8 cellular contexts compared by ENCODE assay signal in genomic region chr1:90730247-90731022, GRCh38. TPM values are rescaled to one million over a fixed set of nuclear protein-coding genes. Genes with fewer than 3 reads are reported as not detected.
A peak's percentile ranks its signal among the peaks of the same experiment; 100 is the strongest.
DNase-seq lines count a peak whose midpoint lies in the region; ATAC-seq and TF ChIP-seq lines count a peak whose summit lies in the region.

No MANE protein-coding gene starts in this region.

- peaks cover 2% of the 10 kb centered on the region; the same call in 1 of the 2 replicates for H3K4me1 ChIP-seq in H9 (ENCODE audit: insufficient read depth, low read length)
- no peaks in the 10 kb centered on the region for H3K4me1 ChIP-seq in aorta (ENCODE audit: control insufficient read depth in 1 of 2, insufficient read depth in 2 of 2, low read length in 2 of 2)

- no peaks in the 10 kb centered on the region for H3K79me2 ChIP-seq in H9 (ENCODE audit: insufficient read depth, low read length)

- H3K23me2 ChIP-seq in H9 (ENCODE audit: insufficient read length, low read depth, low read length, poor library complexity, severe bottlenecking), result peaks cover 21% of the 10 kb centered on the region

- H3K9me3 ChIP-seq in H9 (ENCODE audit: control insufficient read depth, low read depth, low read length) (no peaks in the 10 kb centered on the region), aorta (ENCODE audit: control insufficient read depth, low read length) (no peaks in the 10 kb centered on the region)

- POLR2A ChIA-PET in activated CD8-positive, alpha-beta T cell treated with anti-CD3 and anti-CD28 coated beads for 36 hours (lab: Charles Lee), result interaction anchor here (0.8 kb wide), 1 partner anchor 11 kb away, joined by 3 read pairs; no protein-coding TSS in a partner anchor

- intact Hi-C loops in activated CD8-positive, alpha-beta T cell treated with anti-CD3 and anti-CD28 coated beads for 36 hours (cut with micrococcal nuclease), result no loop called here
- intact Hi-C loops in aorta (cut with DNase I), result no loop called here

- no peak overlapping the region for H2BK12ac ChIP-seq in H9 (ENCODE audit: insufficient read length, low read depth, low read length)

- no peak overlapping the region for H4K8ac ChIP-seq in H9 (replicated peaks; ENCODE audit: insufficient read length, low read depth, low read length)

- H3K36me3 Mint-ChIP-seq in H9 (ENCODE audit: insufficient read depth in 1 of 3, low read depth in 3 of 3), result no peaks in the 10 kb centered on the region
- H3K36me3 Mint-ChIP-seq in activated CD8-positive, alpha-beta T cell treated with anti-CD3 and anti-CD28 coated beads for 36 hours (ENCODE audit: low read depth), result peaks cover 9% of the 10 kb centered on the region

- no peak for ATAC-seq in activated CD8-positive, alpha-beta T cell treated with anti-CD3 and anti-CD28 coated beads for 36 hours
- ATAC-seq in aorta (ENCODE audit: low FRiP score), result no peak
- ATAC-seq in HG03196 (IDR thresholded peaks at IDR 0.05; ENCODE audit: unreplicated experiment), result no peak
- no peak for ATAC-seq in GM21390 (IDR thresholded peaks at IDR 0.05; ENCODE audit: unreplicated experiment)

- H3K9me3 Mint-ChIP-seq in H9, result peaks cover 2 to 4% of the 10 kb centered on the region in 2 experiments; a peak in 1 of 5 replicates
- peaks cover 2% of the 10 kb centered on the region for H3K9me3 Mint-ChIP-seq in activated CD8-positive, alpha-beta T cell treated with anti-CD3 and anti-CD28 coated beads for 36 hours

- H2BK120ac ChIP-seq in H9 (ENCODE audit: low read depth, low read length, poor library complexity, severe bottlenecking), result no peak overlapping the region

- no peak overlapping the region for H3K18ac ChIP-seq in H9 (ENCODE audit: insufficient read length, low read depth, low read length)

- H3K27ac ChIP-seq in H9 (ENCODE audit: insufficient read length, low read depth, low read length) (no peak overlapping the region), aorta (ENCODE audit: low read depth in 1 of 2, low read length in 2 of 2) (no peak overlapping the region)

- H4K20me1 ChIP-seq in H9 (ENCODE audit: control insufficient read depth, insufficient read depth, insufficient read length), result no peaks in the 10 kb centered on the region

- H4K5ac ChIP-seq in H9 (ENCODE audit: insufficient read length, low read depth, low read length), result no peak overlapping the region

- H3K27ac Mint-ChIP-seq in H9, result no peak overlapping the region
- no peak overlapping the region for H3K27ac Mint-ChIP-seq in activated CD8-positive, alpha-beta T cell treated with anti-CD3 and anti-CD28 coated beads for 36 hours

- H3K14ac ChIP-seq in H9 (ENCODE audit: insufficient read depth, low read length), result no peak overlapping the region

- no peaks in the 10 kb centered on the region for H3K36me3 ChIP-seq in aorta (ENCODE audit: control insufficient read depth in 1 of 2, insufficient read depth in 2 of 2, low read length in 1 of 2)

- peak overlapping the region; percentile 53 to 77 for H3K4me3 Mint-ChIP-seq in H9
- H3K4me3 Mint-ChIP-seq in activated CD8-positive, alpha-beta T cell treated with anti-CD3 and anti-CD28 coated beads for 36 hours, result peak overlapping the region; percentile 44

- DNase-seq in AG08396 (ENCODE audit: low spot score) (peak; percentile 12), H9 (peak; percentile 36), islet precursor cell (peak; percentile 55), aorta (no peak), GM19240 (ENCODE audit: insufficient read length, low spot score) (no peak)
- DNase-seq in activated CD8-positive, alpha-beta T cell treated with anti-CD3 and anti-CD28 coated beads for 36 hours, result no peak

- H3K56ac ChIP-seq in H9 (ENCODE audit: insufficient read length, low read depth, low read length), result no peak overlapping the region

- no CpG with 5 or more reads among the region's 51 CpGs for WGBS in H9 (ENCODE audit: extremely low coverage, insufficient read length, low lambda C conversion rate)
- WGBS in aorta, 2 donors, result 5 to 8% methylated on average over 51 of the region's 51 CpGs

- H3T11ph ChIP-seq in H9 (ENCODE audit: low read length), result no peak overlapping the region

- H3K27me3 ChIP-seq in H9 (ENCODE audit: insufficient read depth, low read length) (peaks cover 77% of the 10 kb centered on the region), aorta (ENCODE audit: control insufficient read depth in 1 of 2, insufficient read depth in 2 of 2, low read length in 1 of 2) (peaks cover 0 to 9% of the 10 kb centered on the region in 2 donors)

- H3K9ac ChIP-seq in H9 (ENCODE audit: extremely low read depth, insufficient read length, low read length), result no peak overlapping the region

- no peak overlapping the region for H4K91ac ChIP-seq in H9 (ENCODE audit: insufficient read length, low read depth, low read length)

- peaks cover 99% of the 10 kb centered on the region for H3K27me3 Mint-ChIP-seq in H9 (ENCODE audit: low read depth)
- peaks cover 80% of the 10 kb centered on the region for H3K27me3 Mint-ChIP-seq in activated CD8-positive, alpha-beta T cell treated with anti-CD3 and anti-CD28 coated beads for 36 hours

- H3K4me1 Mint-ChIP-seq in H9, result peaks cover 44 to 49% of the 10 kb centered on the region in 2 experiments
- peaks cover 37% of the 10 kb centered on the region for H3K4me1 Mint-ChIP-seq in activated CD8-positive, alpha-beta T cell treated with anti-CD3 and anti-CD28 coated beads for 36 hours (ENCODE audit: low read depth)

- TF ChIP-seq CTCF in H9 (conservative IDR thresholded peaks at IDR 0.05), result no peak
- no peak for TF ChIP-seq CTCF in activated CD8-positive, alpha-beta T cell treated with anti-CD3 and anti-CD28 coated beads for 36 hours (IDR thresholded peaks at IDR 0.05)

- H3K23ac ChIP-seq in H9 (ENCODE audit: insufficient read length, low read depth, low read length), result no peak overlapping the region

- no peaks in the 10 kb centered on the region for H3K79me1 ChIP-seq in H9 (ENCODE audit: insufficient read depth, low read depth, low read length, poor library complexity, severe bottlenecking)

- H3K4me3 ChIP-seq in aorta (ENCODE audit: low read length in 2 of 2), result no peak overlapping the region

- no peak overlapping the region for H2AK5ac ChIP-seq in H9 (ENCODE audit: insufficient read length, low read length)

- H2BK20ac ChIP-seq in H9 (ENCODE audit: low read depth, low read length, poor library complexity, severe bottlenecking), result no peak overlapping the region

- H3K4ac ChIP-seq in H9 (ENCODE audit: low read depth, low read length), result no peak overlapping the region

- H2BK15ac ChIP-seq in H9 (ENCODE audit: low read depth, low read length), result no peak overlapping the region

- CTCF ChIA-PET in activated CD8-positive, alpha-beta T cell treated with anti-CD3 and anti-CD28 coated beads for 36 hours (lab: Charles Lee), result interaction anchor here (0.8 to 6.1 kb wide), 14 partner anchors 9 to 548 kb away, joined by 3 to 50 read pairs (median 4); no protein-coding TSS in a partner anchor

- H2BK5ac ChIP-seq in H9 (ENCODE audit: insufficient read length, low read length), result no peak overlapping the region

- no peak overlapping the region for H2AFZ ChIP-seq in H9 (ENCODE audit: low read length)

- H3K4me2 ChIP-seq in H9 (ENCODE audit: insufficient read depth, insufficient read length, low read length), result peak overlapping the region; percentile 68

RNA-seq across cellular contexts. Expression of gene BARHL2, which starts 13.3 kb away (rescaled TPM):
- total RNA-seq in H9 (2021) (not detected in 2 replicates), aorta (not detected)
- not detected for total RNA-seq in activated CD8-positive, alpha-beta T cell treated with anti-CD3 and anti-CD28 coated beads for 36 hours
- not detected for polyA plus RNA-seq in aorta

Comparison
In these comparisons a context has a peak if more than half of its experiments do, and no peak if none do; other contexts are left out.
1. DNase-seq: peak in AG08396 (single experiment), H9 (single experiment) and islet precursor cell (single experiment); none in activated CD8-positive, alpha-beta T cell treated with anti-CD3 and anti-CD28 coated beads for 36 hours (single experiment), aorta (0 of 2) and GM19240 (single experiment).